In genomic region chr4:18194278-18194677, GRCh38 we compare ENCODE assay signal across 6 cellular contexts.
"Had no signal": no experiment of that assay in that cellular context is flagged by ENCODE, and none has a peak within 500 bp of the region (broad histone marks: within the 10 kb centered on the region; RNA-seq: fewer than 3 reads in every experiment).

No MANE protein-coding gene starts in this region.

- H3K4me3 ChIP-seq: GM23338, K562 had no signal

- ATAC-seq: GM23338, K562 had no signal

- H3K9me3 Mint-ChIP-seq: GM23338, H9 had no signal

- DNase-seq: H9, HCEC 1CT, IMR-90, KG1 had no signal

- H3K27ac Mint-ChIP-seq: GM23338, H9 had no signal
